In genomic region chr2:216013080-216013909, GRCh38 we compare ENCODE assay signal across 8 cellular contexts. TPM values are rescaled to one million over a fixed set of nuclear protein-coding genes. Genes with fewer than 3 reads are reported as not detected.
A peak's percentile ranks its signal among the peaks of the same experiment; 100 is the strongest.
DNase-seq lines count a peak whose midpoint lies in the region; ATAC-seq, FAIRE-seq and TF ChIP-seq lines count a peak whose summit lies in the region.

A gene with protein sequence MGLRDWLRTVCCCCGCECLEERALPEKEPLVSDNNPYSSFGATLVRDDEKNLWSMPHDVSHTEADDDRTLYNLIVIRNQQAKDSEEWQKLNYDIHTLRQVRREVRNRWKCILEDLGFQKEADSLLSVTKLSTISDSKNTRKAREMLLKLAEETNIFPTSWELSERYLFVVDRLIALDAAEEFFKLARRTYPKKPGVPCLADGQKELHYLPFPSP (minus strand): TSS chr2:216013551. CDS start chr2:216013327, 224 bp downstream.

- DNase-seq in ACHN: peak; percentile 82
- DNase-seq in NCI-H2171 treated with DMSO at 0.1 percent for 48 hours (lab: John Stamatoyannopoulos, UW): peak; percentile 90
- peak; percentile 65 for DNase-seq in bronchial epithelial cell (ENCODE audit: low read depth)
- DNase-seq in immature natural killer cell: peak; percentile 75 to 79 (median 76)
- peak; percentile 92 for DNase-seq in spleen

- ATAC-seq in GM18867 (IDR thresholded peaks at IDR 0.05; ENCODE audit: unreplicated experiment): peak; percentile 53
- ATAC-seq in HG03095 (IDR thresholded peaks at IDR 0.05; ENCODE audit: unreplicated experiment): peak; percentile 45

- no peak for FAIRE-seq in bronchial epithelial cell (lab: Jason Lieb, UNC)

- H3K4me1 Mint-ChIP-seq in immature natural killer cell: peaks cover 40 to 48% of the 10 kb centered on the region in 2 donors

- peaks cover under 1 to 3% (median 2%) of the 10 kb centered on the region in 3 donors for H3K36me3 Mint-ChIP-seq in immature natural killer cell

- peaks cover 0 to 3% (median 1%) of the 10 kb centered on the region in 3 donors for H3K27me3 Mint-ChIP-seq in immature natural killer cell (ENCODE audit: low read depth in 3 of 3)

- peak within 1 kb of the TSS; percentile 21 to 74 (median 54) for H3K27ac Mint-ChIP-seq in immature natural killer cell

- H3K36me3 ChIP-seq in bronchial epithelial cell (ENCODE audit: control insufficient read depth, insufficient read depth, low read length) (no peaks in the 10 kb centered on the region), spleen (no peaks in the 10 kb centered on the region)

- H3K27ac ChIP-seq in spleen: peak within 1 kb of the TSS in 5 of 8 donors; percentile 27 to 66 (median 49)

- no peaks in the 10 kb centered on the region for H3K9me3 ChIP-seq in spleen

- H3K27me3 ChIP-seq in bronchial epithelial cell (ENCODE audit: control insufficient read depth, insufficient read depth, low read length) (no peaks in the 10 kb centered on the region), spleen (replicated peaks in 1 of 7) (no peaks in the 10 kb centered on the region)

- in situ Hi-C loops in ACHN (cut with HindIII; ENCODE audit: low pct_ligation_motif_present, low pct_unique_long_range_greater_than_20kb, low sequenced_read_pairs): no loop called here

- H3K4me3 Mint-ChIP-seq in immature natural killer cell: peak within 1 kb of the TSS; percentile 85 to 90 (median 88)

- H3K9me3 Mint-ChIP-seq in immature natural killer cell: no peaks in the 10 kb centered on the region

- peak; percentile 73 for TF ChIP-seq CTCF in WI38 (IDR thresholded peaks at IDR 0.05; ENCODE audit: low read depth, low read length)
- TF ChIP-seq CTCF in bronchial epithelial cell (IDR thresholded peaks at IDR 0.05; ENCODE audit: insufficient read depth, low read length, severe bottlenecking): peak; percentile 76
- TF ChIP-seq CTCF in spleen (IDR thresholded peaks at IDR 0.05 in 8 of 11, conservative IDR thresholded peaks at IDR 0.05 in 3 of 11): peak in 9 of 11 experiments; percentile 18 to 83 (median 81)

- no peak for TF ChIP-seq POLR2A in spleen (IDR thresholded peaks at IDR 0.05)

- intact Hi-C loops in spleen (cut with DNase I; ENCODE audit: low total_unique reads): loop anchor here (10.0 kb wide), 1 partner anchor 58 kb away; no protein-coding TSS in a partner anchor

- 0 to 1% (median 1%) methylated on average over 53 to 70 of the region's 70 CpGs for WGBS in spleen, 5 donors

- H3K4me3 ChIP-seq in WI38 (ENCODE audit: low read depth, low read length) (peak within 1 kb of the TSS; percentile 68), bronchial epithelial cell (ENCODE audit: low read depth, low read length) (peak within 1 kb of the TSS; percentile 82), spleen (peak within 1 kb of the TSS; percentile 41 to 84 (median 56))

- H3K4me1 ChIP-seq in spleen: peaks cover 3 to 48% (median 28%) of the 10 kb centered on the region in 6 donors

RNA-seq across cellular contexts. Expression of the gene that starts here (rescaled TPM):
- total RNA-seq in bronchial epithelial cell: 24.7 and 28.8 TPM in 2 replicates
- polyA plus RNA-seq in immature natural killer cell: 1 to 10 TPM in 2 of 3 donors, not detected in 1; 1.1 to 1.2 TPM
- 1 to 10 TPM; 4.6 to 8.3 (median 6.6) TPM for total RNA-seq in spleen
- polyA plus RNA-seq in spleen: 1 to 10 TPM; 4.5 to 7.0 (median 4.8) TPM

Comparison
In these comparisons a context has a peak if more than half of its experiments do, and no peak if none do; other contexts are left out.
1. Peak in every context shown above with its lines: DNase-seq, ATAC-seq, H3K4me3 ChIP-seq and H3K27ac ChIP-seq.